In genomic region chr17:78892520-78892919, GRCh38 we compare ENCODE assay signal across 1 cellular context.
TF ChIP-seq lines count a peak whose summit lies in the region.

No MANE protein-coding gene starts in this region.

TF ChIP-seq in WTC11, 78 proteins besides CTCF, POLR2A, EP300 and RAD21 (continued from another document):
- TF ChIP-seq E2F5 (CRISPR knock-in tag; IDR thresholded peaks at IDR 0.05) (no peak), TEAD4 (CRISPR knock-in tag; IDR thresholded peaks at IDR 0.05) (no peak), ATF6 (CRISPR knock-in tag; IDR thresholded peaks at IDR 0.05) (no peak), HMGXB4 (CRISPR knock-in tag; IDR thresholded peaks at IDR 0.05) (no peak), CREM (CRISPR knock-in tag; IDR thresholded peaks at IDR 0.05) (no peak), ZNF532 (CRISPR knock-in tag; IDR thresholded peaks at IDR 0.05; ENCODE audit: borderline replicate concordance) (no peak), ZNF512 (CRISPR knock-in tag; IDR thresholded peaks at IDR 0.05; ENCODE audit: borderline replicate concordance) (no peak), JUN (CRISPR knock-in tag; IDR thresholded peaks at IDR 0.05) (no peak)
